26 cellular contexts compared by ENCODE assay signal in genomic region chr1:81217058-81217457, GRCh38.
DNase-seq lines count a peak whose midpoint lies in the region; ATAC-seq, FAIRE-seq and TF ChIP-seq lines count a peak whose summit lies in the region.
"Had no signal": no experiment of that assay in that cellular context is flagged by ENCODE, and none has a peak within 500 bp of the region (broad histone marks: within the 10 kb centered on the region; RNA-seq: fewer than 3 reads in every experiment).

No MANE protein-coding gene starts in this region.

- no peak for ATAC-seq in GM23338
- ATAC-seq: GM12878 had no signal

- 80 to 82% (median 81%) methylated on average over 1 of the region's 1 CpG for WGBS in small intestine, 3 donors

- no peaks in the 10 kb centered on the region for H3K79me2 ChIP-seq in GM23338 (replicated peaks; ENCODE audit: insufficient read depth)
- H3K79me2 ChIP-seq in SU-DHL-6 (ENCODE audit: insufficient read depth, low read length): no peaks in the 10 kb centered on the region

- H4K20me1 ChIP-seq in GM23338 (replicated peaks; ENCODE audit: insufficient read depth): no peaks in the 10 kb centered on the region
- H4K20me1 ChIP-seq in SU-DHL-6 (ENCODE audit: low read depth, low read length): no peaks in the 10 kb centered on the region
- H4K20me1 ChIP-seq: BLaER1 had no signal

- H3K36me3 ChIP-seq in GM23338 (ENCODE audit: insufficient read depth) (no peaks in the 10 kb centered on the region), SU-DHL-6 (ENCODE audit: low read length) (no peaks in the 10 kb centered on the region), small intestine (ENCODE audit: control insufficient read depth in 2 of 2, insufficient read depth in 2 of 2, low read length in 2 of 2) (no peaks in the 10 kb centered on the region)
- H3K36me3 ChIP-seq: BE2C, BLaER1 had no signal

- DNase-seq in GM23338 (ENCODE audit: low spot score) (no peak), small intestine (no peak), NCI-H1105 (lab: John Stamatoyannopoulos, UW) (no peak), cerebellar nuclear complex (lab: John Stamatoyannopoulos, UW) (no peak)
- DNase-seq: 8988T; ACHN; BE2C; C1 segment of cervical spinal cord; CD4-positive, alpha-beta memory T cell; CD4-positive, CD25-positive, alpha-beta regulatory T cell; CD8-positive, alpha-beta memory T cell; COR-L47; DMS 273 treated with DMSO at 0.1 percent for 48 hours; DMS153; DMS53; DMS79; DND-41; EL; GDM1 had no signal

- no peaks in the 10 kb centered on the region for H3K27me3 Mint-ChIP-seq in GM23338 (ENCODE audit: insufficient read depth, low read depth, poor library complexity)
- H3K27me3 Mint-ChIP-seq: CD4-positive, alpha-beta memory T cell; CD4-positive, CD25-positive, alpha-beta regulatory T cell; CD8-positive, alpha-beta memory T cell had no signal

- H3K27me3 ChIP-seq in GM23338 (ENCODE audit: insufficient read depth) (no peaks in the 10 kb centered on the region), SU-DHL-6 (ENCODE audit: low read length) (no peaks in the 10 kb centered on the region), small intestine (ENCODE audit: control insufficient read depth in 2 of 2, insufficient read depth in 2 of 2, low read length in 2 of 2) (no peaks in the 10 kb centered on the region)
- H3K27me3 ChIP-seq: BE2C, BLaER1 had no signal

- H3K4me2 ChIP-seq in GM23338 (peak overlapping the region; percentile 16; the same call in 1 of the 2 replicates), SU-DHL-6 (ENCODE audit: low read depth, low read length, poor library complexity, severe bottlenecking) (peak overlapping the region; percentile 35)
- H3K4me2 ChIP-seq: BLaER1 had no signal

- no peaks in the 10 kb centered on the region for H3K9me2 ChIP-seq in GM23338 (ENCODE audit: insufficient read depth)
- no peaks in the 10 kb centered on the region for H3K9me2 ChIP-seq in SU-DHL-6 (replicated peaks; ENCODE audit: insufficient read depth, low read length)

- H3F3A ChIP-seq in GM23338 (replicated peaks; ENCODE audit: low read depth) (no peaks in the 10 kb centered on the region), SU-DHL-6 (ENCODE audit: insufficient read depth) (0 out of 2 replicates have a peak, but pooled peaks cover 5% of the 10 kb centered on the region)

- TF ChIP-seq CTCF in GM23338 (conservative IDR thresholded peaks at IDR 0.05; ENCODE audit: low read depth in 2 of 2) (no peak), SU-DHL-6 (IDR thresholded peaks at IDR 0.05; ENCODE audit: insufficient read depth, low read length, poor library complexity, severe bottlenecking) (no peak)

- H3K4me3 Mint-ChIP-seq in GM23338: no peak overlapping the region
- H3K4me3 Mint-ChIP-seq: CD14-positive monocyte; CD4-positive, alpha-beta memory T cell; CD4-positive, CD25-positive, alpha-beta regulatory T cell; CD8-positive, alpha-beta memory T cell had no signal

- FAIRE-seq in small intestine (lab: Jason Lieb, UNC): peak; percentile 15
- FAIRE-seq: A204.1, GM12878, GM12892, GM18507 had no signal

- H3K9ac ChIP-seq in SU-DHL-6 (ENCODE audit: low read length): no peak overlapping the region
- H3K9ac ChIP-seq: BLaER1 had no signal

- peaks cover 13% of the 10 kb centered on the region for H3K36me3 Mint-ChIP-seq in GM23338 (ENCODE audit: low read depth)
- H3K36me3 Mint-ChIP-seq: CD4-positive, alpha-beta memory T cell; CD4-positive, CD25-positive, alpha-beta regulatory T cell had no signal

- H3K4me1 Mint-ChIP-seq in GM23338: peaks cover 21% of the 10 kb centered on the region
- H3K4me1 Mint-ChIP-seq: CD4-positive, alpha-beta memory T cell; CD4-positive, CD25-positive, alpha-beta regulatory T cell; CD8-positive, alpha-beta memory T cell had no signal

- H3K9me3 Mint-ChIP-seq in GM23338: peaks cover 8% of the 10 kb centered on the region

- no peak overlapping the region for H3K4me3 ChIP-seq in GM23338
- H3K4me3 ChIP-seq in SU-DHL-6 (ENCODE audit: insufficient read depth, low read length, poor library complexity, severe bottlenecking): no peak overlapping the region
- H3K4me3 ChIP-seq in small intestine (ENCODE audit: low read depth in 1 of 2, low read length in 2 of 2): no peak overlapping the region
- H3K4me3 ChIP-seq: BLaER1, GM12878 had no signal

- H3K27ac ChIP-seq in GM23338 (ENCODE audit: low read depth) (0 out of 2 replicates have a peak overlapping the region, but pooled peaks have one; percentile 7), SU-DHL-6 (ENCODE audit: low read depth, low read length) (no peak overlapping the region; the same call in 1 of the 2 replicates), small intestine (ENCODE audit: low read depth in 1 of 2, low read length in 1 of 2) (no peak overlapping the region)
- H3K27ac ChIP-seq: BLaER1 had no signal

- H3K27ac Mint-ChIP-seq in GM23338: no peak overlapping the region
- H3K27ac Mint-ChIP-seq: CD14-positive monocyte; CD4-positive, alpha-beta memory T cell; CD4-positive, CD25-positive, alpha-beta regulatory T cell; CD8-positive, alpha-beta memory T cell had no signal

- H3K9me3 ChIP-seq in SU-DHL-6 (ENCODE audit: insufficient read depth, low read length) (peaks cover 12% of the 10 kb centered on the region; the same call in 1 of the 2 replicates), small intestine (ENCODE audit: control insufficient read depth, low read depth) (no peaks in the 10 kb centered on the region)
- H3K9me3 ChIP-seq: BE2C had no signal

- H3K4me1 ChIP-seq in GM23338 (ENCODE audit: insufficient read depth): peaks cover 44% of the 10 kb centered on the region
- no peaks in the 10 kb centered on the region for H3K4me1 ChIP-seq in small intestine (ENCODE audit: control insufficient read depth in 2 of 2, insufficient read depth in 1 of 2, low read depth in 1 of 2, low read length in 1 of 2)
- H3K4me1 ChIP-seq: BE2C, BLaER1 had no signal

- H2AFZ ChIP-seq in GM23338 (no peak overlapping the region), SU-DHL-6 (ENCODE audit: low read depth, low read length, severe bottlenecking) (no peak overlapping the region)

TF ChIP-seq in GM23338, 12 proteins besides CTCF, POLR2A, EP300 and RAD21 (continues in another document):
- no peak for TF ChIP-seq JUNB (IDR thresholded peaks at IDR 0.05; ENCODE audit: unreplicated experiment)
- TF ChIP-seq EZH2phosphoT487 (IDR thresholded peaks at IDR 0.05; ENCODE audit: unreplicated experiment): no peak
- no peak for TF ChIP-seq NANOG (IDR thresholded peaks at IDR 0.05; ENCODE audit: borderline replicate concordance)
- TF ChIP-seq, protein P1, sequence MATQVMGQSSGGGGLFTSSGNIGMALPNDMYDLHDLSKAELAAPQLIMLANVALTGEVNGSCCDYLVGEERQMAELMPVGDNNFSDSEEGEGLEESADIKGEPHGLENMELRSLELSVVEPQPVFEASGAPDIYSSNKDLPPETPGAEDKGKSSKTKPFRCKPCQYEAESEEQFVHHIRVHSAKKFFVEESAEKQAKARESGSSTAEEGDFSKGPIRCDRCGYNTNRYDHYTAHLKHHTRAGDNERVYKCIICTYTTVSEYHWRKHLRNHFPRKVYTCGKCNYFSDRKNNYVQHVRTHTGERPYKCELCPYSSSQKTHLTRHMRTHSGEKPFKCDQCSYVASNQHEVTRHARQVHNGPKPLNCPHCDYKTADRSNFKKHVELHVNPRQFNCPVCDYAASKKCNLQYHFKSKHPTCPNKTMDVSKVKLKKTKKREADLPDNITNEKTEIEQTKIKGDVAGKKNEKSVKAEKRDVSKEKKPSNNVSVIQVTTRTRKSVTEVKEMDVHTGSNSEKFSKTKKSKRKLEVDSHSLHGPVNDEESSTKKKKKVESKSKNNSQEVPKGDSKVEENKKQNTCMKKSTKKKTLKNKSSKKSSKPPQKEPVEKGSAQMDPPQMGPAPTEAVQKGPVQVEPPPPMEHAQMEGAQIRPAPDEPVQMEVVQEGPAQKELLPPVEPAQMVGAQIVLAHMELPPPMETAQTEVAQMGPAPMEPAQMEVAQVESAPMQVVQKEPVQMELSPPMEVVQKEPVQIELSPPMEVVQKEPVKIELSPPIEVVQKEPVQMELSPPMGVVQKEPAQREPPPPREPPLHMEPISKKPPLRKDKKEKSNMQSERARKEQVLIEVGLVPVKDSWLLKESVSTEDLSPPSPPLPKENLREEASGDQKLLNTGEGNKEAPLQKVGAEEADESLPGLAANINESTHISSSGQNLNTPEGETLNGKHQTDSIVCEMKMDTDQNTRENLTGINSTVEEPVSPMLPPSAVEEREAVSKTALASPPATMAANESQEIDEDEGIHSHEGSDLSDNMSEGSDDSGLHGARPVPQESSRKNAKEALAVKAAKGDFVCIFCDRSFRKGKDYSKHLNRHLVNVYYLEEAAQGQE (IDR thresholded peaks at IDR 0.05; ENCODE audit: unreplicated experiment): no peak
- TF ChIP-seq STAT1 (IDR thresholded peaks at IDR 0.05; ENCODE audit: unreplicated experiment): no peak
- TF ChIP-seq ETS1 (IDR thresholded peaks at IDR 0.05): no peak
- TF ChIP-seq POLR2AphosphoS5 (IDR thresholded peaks at IDR 0.05; ENCODE audit: low read depth): no peak
- TF ChIP-seq CREB1 (CRISPR knock-in tag; IDR thresholded peaks at IDR 0.05; ENCODE audit: low read depth): no peak
